Comparison of ENCODE assay signal across 11 cellular contexts in genomic region chr5:141835928-141836667, GRCh38. TPM values are rescaled to one million over a fixed set of nuclear protein-coding genes. Genes with fewer than 3 reads are reported as not detected.
DNase-seq lines count a peak whose midpoint lies in the region; ATAC-seq, FAIRE-seq and TF ChIP-seq lines count a peak whose summit lies in the region.
"Had no signal": no experiment of that assay in that cellular context is flagged by ENCODE, and none has a peak within 500 bp of the region (broad histone marks: within the 10 kb centered on the region; RNA-seq: fewer than 3 reads in every experiment).

No MANE protein-coding gene starts in this region.

- H2AFZ ChIP-seq in HepG2 (ENCODE audit: low read length) = no peak overlapping the region

- no TSS peak for BruUV-seq in HepG2 (replicated peaks; lab: Mats Ljungman, UMichigan)

- intact Hi-C loops in HepG2 (cut with micrococcal nuclease; ENCODE audit: unreplicated experiment) (no loop called here), esophagus muscularis mucosa (cut with DNase I) (no loop called here)

- TF ChIP-seq CTCF in liver (IDR thresholded peaks at IDR 0.05; ENCODE audit: low read depth, low read length, missing input control) (no peak), HepG2 (CRISPR knock-in tag; IDR thresholded peaks at IDR 0.05) (no peak), esophagus muscularis mucosa (IDR thresholded peaks at IDR 0.05) (no peak), nephron (IDR thresholded peaks at IDR 0.05; ENCODE audit: unreplicated experiment in 3 of 3) (no peak)

- TF ChIP-seq POLR2A in HepG2 (IDR thresholded peaks at IDR 0.05; ENCODE audit: insufficient read depth in 1 of 2, low read depth in 2 of 2, low read length in 2 of 2) (no peak), esophagus muscularis mucosa (IDR thresholded peaks at IDR 0.05; ENCODE audit: low read depth) (no peak)

- H3K27me3 ChIP-seq in liver (ENCODE audit: control insufficient read depth in 4 of 4, insufficient read depth in 4 of 4, low read length in 3 of 4) (no peaks in the 10 kb centered on the region), HepG2 (ENCODE audit: control insufficient read depth in 1 of 2, insufficient read depth in 2 of 2, low read length in 2 of 2) (peaks cover 0 to 22% of the 10 kb centered on the region in 2 experiments; a peak in 4 of 5 replicates), esophagus muscularis mucosa (peaks cover 0 to 44% (median 0%) of the 10 kb centered on the region in 4 donors)

- WGBS in liver = 64% methylated on average over 13 of the region's 13 CpGs
- WGBS in HepG2 (ENCODE audit: low lambda C conversion rate) = 6% methylated on average over 12 of the region's 13 CpGs
- WGBS in esophagus muscularis mucosa = 25% methylated on average over 13 of the region's 13 CpGs

- H3K9me3 Mint-ChIP-seq in nephron = no peaks in the 10 kb centered on the region
- H3K9me3 Mint-ChIP-seq: central memory CD8-positive, alpha-beta T cell; IgD-negative memory B cell had no signal

- peak overlapping the region in 2 of 3 experiments; percentile 26 to 62 for H3K4me3 Mint-ChIP-seq in nephron
- H3K4me3 Mint-ChIP-seq: central memory CD8-positive, alpha-beta T cell had no signal

- H3K4me1 ChIP-seq in liver (ENCODE audit: control insufficient read depth in 4 of 4, insufficient read depth in 4 of 4, low read length in 3 of 4) = peaks cover 6 to 14% (median 12%) of the 10 kb centered on the region in 4 donors
- no peaks in the 10 kb centered on the region for H3K4me1 ChIP-seq in HepG2 (ENCODE audit: insufficient read depth, low read length)
- peaks cover 18 to 65% (median 40%) of the 10 kb centered on the region in 4 donors for H3K4me1 ChIP-seq in esophagus muscularis mucosa

- no peak for FAIRE-seq in HepG2 (lab: Jason Lieb, UNC)

- H3K4me3 ChIP-seq in liver (ENCODE audit: low read depth in 1 of 3, low read length in 3 of 3) (no peak overlapping the region), HepG2 (replicated peaks in 1 of 3; ENCODE audit: insufficient read depth in 1 of 3, low read depth in 2 of 3, low read length in 3 of 3) (no peak overlapping the region), esophagus muscularis mucosa (no peak overlapping the region)

- H3K4me1 Mint-ChIP-seq in nephron = peaks cover 35% of the 10 kb centered on the region
- H3K4me1 Mint-ChIP-seq: central memory CD8-positive, alpha-beta T cell had no signal

- H3K27ac Mint-ChIP-seq in nephron = peak overlapping the region; percentile 83 to 91 (median 86)
- H3K27ac Mint-ChIP-seq: IgD-negative memory B cell had no signal

- peaks cover 19% of the 10 kb centered on the region for H3K27me3 Mint-ChIP-seq in nephron (ENCODE audit: low read depth)

- CTCF ChIA-PET in HepG2 (lab: Yijun Ruan, JAX; ENCODE audit: low intra/inter-chr PET ratio, low total read pairs) = no interaction called here

- H3K79me2 ChIP-seq in HepG2 (ENCODE audit: insufficient read depth, low read length) = no peaks in the 10 kb centered on the region

- no peaks in the 10 kb centered on the region for H4K20me1 ChIP-seq in HepG2 (ENCODE audit: insufficient read depth, low read length)

- TF ChIP-seq RAD21 in liver (IDR thresholded peaks at IDR 0.05) (no peak), HepG2 (CRISPR knock-in tag; IDR thresholded peaks at IDR 0.05) (no peak)

- in situ Hi-C loops in HepG2 (cut with HindIII; ENCODE audit: extremely low pct_ligation_motif_present, low pct_unique_long_range_greater_than_20kb) = no loop called here

- no peaks in the 10 kb centered on the region for H3K36me3 ChIP-seq in liver (ENCODE audit: control insufficient read depth in 4 of 4, insufficient read depth in 3 of 4, low read depth in 1 of 4, low read length in 3 of 4)
- H3K36me3 ChIP-seq in HepG2 (replicated peaks in 1 of 2; ENCODE audit: control insufficient read depth in 1 of 2, insufficient read depth in 2 of 2, low read length in 2 of 2) = no peaks in the 10 kb centered on the region
- H3K36me3 ChIP-seq in esophagus muscularis mucosa = peaks cover 0 to 3% (median 0%) of the 10 kb centered on the region in 4 donors

- no peak overlapping the region for H3K27ac ChIP-seq in liver (ENCODE audit: low read depth in 1 of 2, low read length in 2 of 2)
- H3K27ac ChIP-seq in HepG2 (ENCODE audit: extremely low read length, insufficient read depth, low read length) = no peak overlapping the region
- H3K27ac ChIP-seq in esophagus muscularis mucosa (replicated peaks in 1 of 4) = peak overlapping the region; percentile 29 to 70 (median 58)

- POLR2A ChIA-PET in HepG2 (lab: Yijun Ruan, JAX) = no interaction called here

- TF ChIP-seq EP300 in HepG2 (IDR thresholded peaks at IDR 0.05; ENCODE audit: low read depth in 2 of 2, low read length in 2 of 2) (no peak), HepG2 (CRISPR knock-in tag; IDR thresholded peaks at IDR 0.05; ENCODE audit: borderline replicate concordance) (no peak), esophagus muscularis mucosa (IDR thresholded peaks at IDR 0.05) (no peak)

- no peak for ATAC-seq in HepG2
- no peak for ATAC-seq in HG03342 (IDR thresholded peaks at IDR 0.05; ENCODE audit: unreplicated experiment)
- no peak for ATAC-seq in GM18867 (IDR thresholded peaks at IDR 0.05; ENCODE audit: unreplicated experiment)

- H3K4me2 ChIP-seq in HepG2 (ENCODE audit: low read depth, low read length) = no peak overlapping the region

- H3K9me3 ChIP-seq in liver (ENCODE audit: control insufficient read depth in 4 of 4, low read length in 3 of 4) = no peaks in the 10 kb centered on the region
- no peaks in the 10 kb centered on the region for H3K9me3 ChIP-seq in HepG2 (ENCODE audit: low read length)
- H3K9me3 ChIP-seq in esophagus muscularis mucosa = no peaks in the 10 kb centered on the region

- DNase-seq in HepG2 (ENCODE audit: low spot score) (no peak), esophagus muscularis mucosa (ENCODE audit: extremely low spot score) (no peak), T1000 (lab: John Stamatoyannopoulos, UW) (no peak)
- no peak for DNase-seq in effector CD8-positive, alpha-beta T cell (lab: John Stamatoyannopoulos, UW)
- DNase-seq: activated CD8-positive, alpha-beta memory T cell treated with anti-CD3 and anti-CD28 coated beads, Interleukin-2, amount 50 U/mL, for 48 hours had no signal

- H3K36me3 Mint-ChIP-seq in nephron (ENCODE audit: low read depth) = no peaks in the 10 kb centered on the region

- H3K9ac ChIP-seq in liver (ENCODE audit: low read depth in 1 of 2, low read length in 2 of 2) (no peak overlapping the region), HepG2 (ENCODE audit: insufficient read depth, low read depth, low read length) (no peak overlapping the region)

TF ChIP-seq in liver, 16 proteins besides CTCF, POLR2A, EP300 and RAD21:
- TF ChIP-seq NR2F2 (IDR thresholded peaks at IDR 0.05) = peak; percentile 32
- no peak for TF ChIP-seq FOXA2 (IDR thresholded peaks at IDR 0.05)

TF ChIP-seq in HepG2, 621 proteins besides CTCF, POLR2A, EP300 and RAD21:
- no peak for TF ChIP-seq MEIS2 (CRISPR knock-in tag; IDR thresholded peaks at IDR 0.05)

RNA-seq across cellular contexts. Expression of gene PCDH1, which starts 42.1 kb away (rescaled TPM):
- total RNA-seq in liver (10 to 100 TPM in 1 of 2 donors, 1 to 10 TPM in 1; 9.8 to 52.8 TPM), HepG2 (2016; rRNA removed; fragmentation: Illumina TruSeq; extraction: Trizol) (0.11 and 0.13 TPM in 2 replicates), esophagus muscularis mucosa (10 to 100 TPM; 18.7 to 57.8 (median 38.2) TPM)
- polyA plus RNA-seq in liver (10 to 100 TPM in 1 of 2 donors, 1 to 10 TPM in 1; 9.3 to 20.1 TPM), HepG2 (2011; rRNA removed) (0.83 and 1.3 TPM in 2 replicates)
- not detected in 2 replicates for total RNA-seq in HepG2 (2016; cell fraction: cytosol; rRNA removed; fragmentation: Illumina TruSeq; extraction: Trizol; ENCODE audit: low read depth)
- 0.09 TPM in 1 of 2 replicates, not detected in the other for total RNA-seq in HepG2 (2016; cell fraction: insoluble cytoplasmic fraction; rRNA removed; fragmentation: Illumina TruSeq; extraction: Trizol)
- total RNA-seq in HepG2 (2016; cell fraction: membrane; rRNA removed; fragmentation: Illumina TruSeq; extraction: Trizol) = not detected in 2 replicates
- 0.31 TPM in 1 of 2 replicates, not detected in the other for total RNA-seq in HepG2 (2016; cell fraction: nucleus; rRNA removed; fragmentation: Illumina TruSeq; extraction: Trizol)
- 0.85 and 1.0 TPM in 2 replicates for polyA plus RNA-seq in HepG2 (2011; cell fraction: cytosol; rRNA removed)
- polyA plus RNA-seq in HepG2 (2011; cell fraction: nucleus; rRNA removed) = 0.83 and 0.90 TPM in 2 replicates
- polyA plus RNA-seq in HepG2 (2012) = 0.80 and 1.3 TPM in 2 replicates
- 0.08 TPM in 1 of 2 replicates, not detected in the other for polyA plus RNA-seq in HepG2 (2016; cell fraction: cytosol; fragmentation: Illumina TruSeq; extraction: Trizol; ENCODE audit: low read depth)
- polyA plus RNA-seq in HepG2 (2016; cell fraction: insoluble cytoplasmic fraction; fragmentation: Illumina TruSeq; extraction: Trizol; ENCODE audit: low read depth) = 0.11 TPM in 1 of 2 replicates, not detected in the other
- polyA plus RNA-seq in HepG2 (2016; cell fraction: membrane; fragmentation: Illumina TruSeq; extraction: Trizol; ENCODE audit: low read depth) = not detected in 2 replicates
- polyA plus RNA-seq in HepG2 (2016; cell fraction: nucleus; fragmentation: Illumina TruSeq; extraction: Trizol; ENCODE audit: insufficient read depth, low read depth) = 0.25 TPM in 1 of 2 replicates, not detected in the other
- polyA minus RNA-seq in HepG2 (2011; rRNA and poly(A)+ RNA removed; ENCODE audit: low replicate concordance) = 2.1 and 10.8 TPM in 2 replicates
- 1.6 and 1.9 TPM in 2 replicates for polyA minus RNA-seq in HepG2 (2011; cell fraction: cytosol; rRNA and poly(A)+ RNA removed)
- polyA minus RNA-seq in HepG2 (2011; cell fraction: nucleus; rRNA and poly(A)+ RNA removed) = 0.75 and 0.77 TPM in 2 replicates

Comparison
In these comparisons a context has a peak if more than half of its experiments do, and no peak if none do; other contexts are left out.
1. RNA of gene PCDH1, which starts 42.1 kb away (total RNA-seq): 9.8 to 52.8 TPM in liver and 18.7 to 57.8 TPM in esophagus muscularis mucosa; 0.09 to 0.31 TPM in HepG2; every median in the first group is over 4 times any median in the second.
2. H3K27ac ChIP-seq: peak in esophagus muscularis mucosa (4 of 4); none in liver (0 of 2) and HepG2 (single experiment).